7 cellular contexts compared by ENCODE assay signal in genomic region chrX:54494970-54495813, GRCh38. TPM values are rescaled to one million over a fixed set of nuclear protein-coding genes. Genes with fewer than 3 reads are reported as not detected.
DNase-seq lines count a peak whose midpoint lies in the region; ATAC-seq and TF ChIP-seq lines count a peak whose summit lies in the region.

No MANE protein-coding gene starts in this region.

- TF ChIP-seq RAD21 in neural cell (conservative IDR thresholded peaks at IDR 0.05) = no peak

- H3K9me3 ChIP-seq in SK-N-MC (ENCODE audit: low read depth, low read length) (no peaks in the 10 kb centered on the region), esophagus muscularis mucosa (no peaks in the 10 kb centered on the region), neural cell (ENCODE audit: low read length) (no peaks in the 10 kb centered on the region)

- in situ Hi-C loops in GM13977 (cut with MboI; ENCODE audit: low pct_unique_long_range_greater_than_20kb, low sequenced_read_pairs, unreplicated experiment) = no loop called here

- peaks cover 48% of the 10 kb centered on the region for H3K4me1 Mint-ChIP-seq in GM23338

- H3K36me3 ChIP-seq in GM23338 (ENCODE audit: insufficient read depth) (no peaks in the 10 kb centered on the region), SK-N-MC (ENCODE audit: insufficient read depth, low read length) (no peaks in the 10 kb centered on the region), esophagus muscularis mucosa (no peaks in the 10 kb centered on the region), neural cell (ENCODE audit: insufficient read depth, low read length) (no peaks in the 10 kb centered on the region)

- H2AFZ ChIP-seq in GM23338 (no peak overlapping the region), neural cell (ENCODE audit: low read depth, low read length) (no peak overlapping the region)

- H3K4me3 ChIP-seq in GM23338 (peak overlapping the region; percentile 68), SK-N-MC (peak overlapping the region; percentile 78), esophagus muscularis mucosa (peak overlapping the region; percentile 65 to 74 (median 68)), neural cell (ENCODE audit: low read length) (peak overlapping the region; percentile 75)

- intact Hi-C loops in esophagus muscularis mucosa (cut with DNase I) = no loop called here

- H3K9me2 ChIP-seq in GM23338 (ENCODE audit: insufficient read depth) (no peaks in the 10 kb centered on the region), neural cell (ENCODE audit: insufficient read depth, low read length) (no peaks in the 10 kb centered on the region)

- H3F3A ChIP-seq in GM23338 (replicated peaks; ENCODE audit: low read depth) (no peaks in the 10 kb centered on the region), neural cell (ENCODE audit: insufficient read depth, low read length, poor library complexity, severe bottlenecking) (no peaks in the 10 kb centered on the region)

- TF ChIP-seq CTCF in GM23338 (conservative IDR thresholded peaks at IDR 0.05; ENCODE audit: low read depth in 2 of 2) = no peak
- no peak for TF ChIP-seq CTCF in esophagus muscularis mucosa (IDR thresholded peaks at IDR 0.05)
- no peak for TF ChIP-seq CTCF in neural cell (IDR thresholded peaks at IDR 0.05; ENCODE audit: poor library complexity, severe bottlenecking)
- TF ChIP-seq CTCF in GM13977 (IDR thresholded peaks at IDR 0.05; ENCODE audit: extremely low read depth, insufficient read depth, missing control alignments) = no peak

- H3K9ac ChIP-seq in SK-N-MC (ENCODE audit: insufficient read length) = peak overlapping the region; percentile 79
- peak overlapping the region; percentile 83 for H3K9ac ChIP-seq in neural cell (ENCODE audit: low read length)

- H4K20me1 ChIP-seq in GM23338 (replicated peaks; ENCODE audit: insufficient read depth) = no peaks in the 10 kb centered on the region
- no peaks in the 10 kb centered on the region for H4K20me1 ChIP-seq in neural cell (ENCODE audit: insufficient read depth)

- H3K27me3 Mint-ChIP-seq in GM23338 (ENCODE audit: insufficient read depth, low read depth, poor library complexity) = no peaks in the 10 kb centered on the region

- H3K27me3 ChIP-seq in GM23338 (ENCODE audit: insufficient read depth) = no peaks in the 10 kb centered on the region
- H3K27me3 ChIP-seq in esophagus muscularis mucosa = no peaks in the 10 kb centered on the region
- H3K27me3 ChIP-seq in neural cell (ENCODE audit: insufficient read depth, low read depth, low read length) = no peaks in the 10 kb centered on the region

- no peak for TF ChIP-seq EP300 in esophagus muscularis mucosa (IDR thresholded peaks at IDR 0.05)
- TF ChIP-seq EP300 in neural cell (conservative IDR thresholded peaks at IDR 0.05; ENCODE audit: poor library complexity, severe bottlenecking) = no peak

- no peak overlapping the region for H3K27ac Mint-ChIP-seq in GM23338

- H3K27ac ChIP-seq in GM23338 (ENCODE audit: low read depth) (peak overlapping the region; percentile 72; the same call in 1 of the 2 replicates), SK-N-MC (no peak overlapping the region), esophagus muscularis mucosa (replicated peaks in 1 of 4) (peak overlapping the region; percentile 78 to 84 (median 80)), neural cell (ENCODE audit: low read length) (peak overlapping the region; percentile 81)

- peak; percentile 26 for ATAC-seq in GM23338
- ATAC-seq in GM21737 (IDR thresholded peaks at IDR 0.05; ENCODE audit: unreplicated experiment) = no peak

- peaks cover 10% of the 10 kb centered on the region for H3K36me3 Mint-ChIP-seq in GM23338 (ENCODE audit: low read depth)

- peak; percentile 24 for DNase-seq in GM23338 (ENCODE audit: low spot score)
- DNase-seq in SK-N-MC (ENCODE audit: low read depth, low spot score) = no peak
- DNase-seq in esophagus muscularis mucosa (ENCODE audit: extremely low spot score) = no peak
- no peak for DNase-seq in UCSD-AML1 (lab: John Stamatoyannopoulos, UW; ENCODE audit: unreplicated experiment)
- no peak for DNase-seq in GM13977 (ENCODE audit: low spot score)

- H3K4me2 ChIP-seq in GM23338 = peak overlapping the region; percentile 77
- no peak overlapping the region for H3K4me2 ChIP-seq in neural cell (ENCODE audit: low read length)

- WGBS in esophagus muscularis mucosa = 41% methylated on average over 51 of the region's 87 CpGs

- H3K79me2 ChIP-seq in GM23338 (replicated peaks; ENCODE audit: insufficient read depth) (peaks cover 39% of the 10 kb centered on the region), neural cell (replicated peaks; ENCODE audit: insufficient read depth, low read length) (peaks cover 37% of the 10 kb centered on the region)

- no peaks in the 10 kb centered on the region for H3K9me3 Mint-ChIP-seq in GM23338

- H3K4me1 ChIP-seq in GM23338 (ENCODE audit: insufficient read depth) = peaks cover 11% of the 10 kb centered on the region; the same call in 1 of the 2 replicates
- H3K4me1 ChIP-seq in esophagus muscularis mucosa = peaks cover 2 to 35% (median 30%) of the 10 kb centered on the region in 4 donors

- TF ChIP-seq POLR2A in esophagus muscularis mucosa (IDR thresholded peaks at IDR 0.05; ENCODE audit: low read depth) = no peak

- H3K4me3 Mint-ChIP-seq in GM23338 = peak overlapping the region; percentile 82

TF ChIP-seq in neural cell, 6 proteins besides CTCF, POLR2A, EP300 and RAD21:
- no peak for TF ChIP-seq REST (IDR thresholded peaks at IDR 0.05; ENCODE audit: borderline replicate concordance)
- TF ChIP-seq MXI1 (conservative IDR thresholded peaks at IDR 0.05; ENCODE audit: poor library complexity, severe bottlenecking) = no peak
- TF ChIP-seq TAF1 (IDR thresholded peaks at IDR 0.05; ENCODE audit: low read depth) = no peak
- no peak for TF ChIP-seq POLR2AphosphoS5 (IDR thresholded peaks at IDR 0.05)
TF ChIP-seq in neural cell: peak in this region for 0.

RNA-seq across cellular contexts. Expression of gene FGD1, which starts 0.8 kb away (rescaled TPM):
- total RNA-seq in GM23338 (2014; rRNA removed; shearing (Covaris generic)) = 23.8 and 24.9 TPM in 2 replicates
- 11.8 and 12.7 TPM in 2 replicates for polyA plus RNA-seq in GM23338 (2016; fragmentation: Nextera tagmentation; extraction: Ambion mirVana)
- total RNA-seq in esophagus muscularis mucosa = 10 to 100 TPM in 1 of 4 donors, 1 to 10 TPM in 3; 3.7 to 11.4 (median 6.3) TPM
- 9.8 and 13.6 TPM in 2 replicates for polyA plus RNA-seq in neural cell
- 14.6 and 15.7 TPM in 2 replicates for polyA minus RNA-seq in neural cell

RNA-seq across cellular contexts. Expression of gene GNL3L, which starts 34.8 kb away (rescaled TPM):
- 67.3 and 79.9 TPM in 2 replicates for total RNA-seq in GM23338 (2014; rRNA removed; shearing (Covaris generic))
- polyA plus RNA-seq in GM23338 (2016; fragmentation: Nextera tagmentation; extraction: Ambion mirVana) (16.9 and 18.1 TPM in 2 replicates), neural cell (6.6 and 7.1 TPM in 2 replicates)
- total RNA-seq in esophagus muscularis mucosa = 10 to 100 TPM; 22.0 to 29.6 (median 26.3) TPM
- 21.4 and 21.5 TPM in 2 replicates for polyA minus RNA-seq in neural cell

RNA-seq across cellular contexts. Expression of gene TSR2, which starts 55.0 kb away (rescaled TPM):
- total RNA-seq in GM23338 (2014; rRNA removed; shearing (Covaris generic)) = 20.6 and 26.0 TPM in 2 replicates
- polyA plus RNA-seq in GM23338 (2016; fragmentation: Nextera tagmentation; extraction: Ambion mirVana) (52.2 and 60.1 TPM in 2 replicates), neural cell (22.4 and 27.5 TPM in 2 replicates)
- 10 to 100 TPM; 28.2 to 34.0 (median 31.3) TPM for total RNA-seq in esophagus muscularis mucosa
- polyA minus RNA-seq in neural cell = 11.2 and 12.6 TPM in 2 replicates
